Comparison of ENCODE assay signal across 8 cellular contexts in the genomic region with DNA sequence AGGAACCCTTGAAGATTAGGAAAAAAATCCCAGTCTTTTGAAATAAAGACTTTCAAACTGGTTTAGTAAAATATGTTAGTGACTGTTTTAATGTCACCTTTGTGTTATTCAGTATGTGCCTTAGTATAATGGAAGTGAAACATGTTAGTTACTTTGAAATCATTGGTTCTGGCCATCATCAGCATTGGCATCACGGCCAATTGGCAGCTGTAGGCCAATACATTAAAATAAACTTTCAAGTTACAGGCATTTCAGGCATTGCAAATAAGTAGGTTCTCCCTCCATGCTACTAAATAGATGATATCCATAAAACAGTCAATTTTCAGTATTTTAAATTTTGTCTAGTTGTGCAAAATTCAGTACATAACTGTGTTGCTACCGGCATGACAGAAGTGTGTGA. TPM values are rescaled to one million over a fixed set of nuclear protein-coding genes. Genes with fewer than 3 reads are reported as not detected.
DNase-seq lines count a peak whose midpoint lies in the region; ATAC-seq and TF ChIP-seq lines count a peak whose summit lies in the region.

No MANE protein-coding gene starts in this region.

- CTCF ChIA-PET in BJ (lab: Yijun Ruan, JAX), result no interaction called here

- no peaks in the 10 kb centered on the region for H3K36me3 Mint-ChIP-seq in natural killer cell

- H3K36me3 ChIP-seq in BJ (ENCODE audit: control insufficient read depth, insufficient read depth, low read length), result no peaks in the 10 kb centered on the region

- H3K9me3 Mint-ChIP-seq in natural killer cell, result no peaks in the 10 kb centered on the region

- peaks cover 56 to 58% of the 10 kb centered on the region in 2 donors for H3K4me1 Mint-ChIP-seq in natural killer cell

- TF ChIP-seq CTCF in BJ (IDR thresholded peaks at IDR 0.05; ENCODE audit: insufficient read depth, low read depth, low read length), result no peak
- no peak for TF ChIP-seq CTCF in choroid plexus epithelial cell (conservative IDR thresholded peaks at IDR 0.05; ENCODE audit: low read depth, low read length)
- no peak for TF ChIP-seq CTCF in natural killer cell (IDR thresholded peaks at IDR 0.05)

- DNase-seq in BJ (ENCODE audit: low read depth) (no peak), MV-4-11 (lab: John Stamatoyannopoulos, UW) (peak; percentile 27), choroid plexus epithelial cell (ENCODE audit: low read depth) (no peak), natural killer cell (no peak), NCI-H1105 treated with DMSO at 0.1 percent for 48 hours (lab: John Stamatoyannopoulos, UW) (no peak), NCI-H146 (lab: John Stamatoyannopoulos, UW) (no peak), KBM-7 (no peak)
- no peak for DNase-seq in activated CD8-positive, alpha-beta memory T cell treated with anti-CD3 and anti-CD28 coated beads, Interleukin-2, amount 50 U/mL, for 48 hours

- intact Hi-C loops in natural killer cell (cut with micrococcal nuclease), result loop anchor here (5.0 to 10.0 kb wide), 3 partner anchors 266 to 758 kb away; partner anchors contain the start of gene GADD45A

- H3K27me3 ChIP-seq in BJ (ENCODE audit: control insufficient read depth, insufficient read depth, low read length), result no peaks in the 10 kb centered on the region

- peak overlapping the region; percentile 100 for H3K4me3 Mint-ChIP-seq in natural killer cell

- POLR2A ChIA-PET in BJ (lab: Charles Lee), result no interaction called here

- H3K4me3 ChIP-seq in BJ (ENCODE audit: low read depth, low read length) (peak overlapping the region; percentile 84), choroid plexus epithelial cell (ENCODE audit: low read depth, low read length) (peak overlapping the region; percentile 84)

- no peaks in the 10 kb centered on the region for H3K27me3 Mint-ChIP-seq in natural killer cell (ENCODE audit: low read depth in 2 of 2)

- H3K27ac Mint-ChIP-seq in natural killer cell, result peak overlapping the region; percentile 95 to 98

- ATAC-seq in natural killer cell, result no peak

- in situ Hi-C loops in KBM-7 (cut with MboI; ENCODE audit: low pct_unique_long_range_greater_than_20kb, low sequenced_read_pairs), result no loop called here

RNA-seq across cellular contexts. Expression of gene MIER1, which starts 4.5 kb away (rescaled TPM):
- polyA plus RNA-seq in BJ (2011; rRNA removed), result 6.4 and 14.5 TPM in 2 replicates
- 15.3 and 16.2 TPM in 2 replicates for polyA minus RNA-seq in BJ (2011; rRNA and poly(A)+ RNA removed)
- 10 to 100 TPM; 87.9 to 94.3 (median 93.2) TPM for total RNA-seq in natural killer cell

RNA-seq across cellular contexts. Expression of gene DNAI4, which starts 4.6 kb away (rescaled TPM):
- polyA plus RNA-seq in BJ (2011; rRNA removed), result 1.3 and 2.8 TPM in 2 replicates
- polyA minus RNA-seq in BJ (2011; rRNA and poly(A)+ RNA removed), result 1.9 and 2.1 TPM in 2 replicates
- total RNA-seq in natural killer cell, result 1 to 10 TPM; 1.4 to 4.3 (median 2.2) TPM
